ENCODE assay signal across 16 cellular contexts in the genomic region with DNA sequence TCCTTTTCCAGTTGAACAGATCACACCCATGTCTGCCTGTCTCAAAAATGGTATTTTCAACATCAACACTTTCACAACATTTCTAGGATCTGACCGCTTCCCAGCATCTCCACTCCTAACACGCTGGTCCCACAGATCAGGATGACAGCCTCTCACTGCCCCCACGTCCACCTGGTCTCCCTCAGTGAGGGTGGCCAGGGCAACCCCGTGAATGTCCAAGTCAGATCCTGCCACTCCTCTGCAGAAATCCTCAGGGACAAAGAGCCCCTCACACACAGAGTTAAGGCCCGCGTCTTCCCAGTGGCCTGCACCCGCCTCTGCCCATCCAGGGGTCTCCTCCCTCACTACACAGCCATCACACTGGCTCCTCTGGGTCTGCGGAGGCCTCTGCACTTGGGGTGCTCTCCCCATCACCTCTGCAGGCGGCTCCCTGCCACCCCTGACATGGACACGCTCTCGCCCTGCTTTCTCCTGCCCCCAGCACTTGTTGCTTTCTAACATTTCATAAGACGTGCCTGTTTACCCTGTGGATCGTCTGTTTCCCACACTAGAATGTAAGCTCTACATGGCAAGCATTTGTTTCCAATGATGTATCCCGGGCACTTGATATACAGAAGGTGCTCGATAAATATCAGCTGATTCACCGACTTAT. TPM values are rescaled to one million over a fixed set of nuclear protein-coding genes. Genes with fewer than 3 reads are reported as not detected.
A peak's percentile ranks its signal among the peaks of the same experiment; 100 is the strongest.
DNase-seq lines count a peak whose midpoint lies in the region; ATAC-seq, FAIRE-seq and TF ChIP-seq lines count a peak whose summit lies in the region.
"Had no signal": no experiment of that assay in that cellular context is flagged by ENCODE, and none has a peak within 500 bp of the region (broad histone marks: within the 10 kb centered on the region; RNA-seq: fewer than 3 reads in every experiment).

No MANE protein-coding gene starts in this region.

- no peaks in the 10 kb centered on the region for H3K9me3 Mint-ChIP-seq in nephron

- no peak overlapping the region for H2AFZ ChIP-seq in H1 (ENCODE audit: low read length)

- peak overlapping the region; percentile 99 for H2BK5ac ChIP-seq in H1 (ENCODE audit: low read depth, low read length)

- no peaks in the 10 kb centered on the region for H3K27me3 Mint-ChIP-seq in nephron (ENCODE audit: low read depth)

- peak overlapping the region in 3 of 4 experiments; percentile 4 to 43 (median 30); a peak in 3 of 7 replicates for H3K9ac ChIP-seq in H1 (replicated peaks in 1 of 4; ENCODE audit: extremely low read depth in 1 of 4, low read depth in 3 of 4, low read length in 3 of 4)

- no peak for DNase-seq in heart right ventricle
- DNase-seq in Right ventricle myocardium inferior (ENCODE audit: missing footprints): no peak
- DNase-seq in H1 (ENCODE audit: low read depth in 1 of 2, low spot score in 2 of 2): no peak
- no peak for DNase-seq in urothelium cell line (ENCODE audit: low spot score)
- no peak for DNase-seq in SW480 (ENCODE audit: low spot score)
- no peak for DNase-seq in NCI-H82 (lab: John Stamatoyannopoulos, UW)
- DNase-seq: activated CD8-positive, alpha-beta memory T cell treated with anti-CD3 and anti-CD28 coated beads, Interleukin-2, amount 10 ng/mL, durations not matched to agents 7 days and 5 days; body of pancreas; midbrain; NCI-H510A; OCI-M1; SW 1271; WERI-Rb-1 had no signal

- peak overlapping the region; percentile 84 for H3K18ac ChIP-seq in H1 (ENCODE audit: extremely low read depth, low read length)

- peaks cover 17 to 75% of the 10 kb centered on the region in 2 experiments for H3K79me2 ChIP-seq in H1 (ENCODE audit: control insufficient read depth in 1 of 2, insufficient read depth in 2 of 2, low read length in 2 of 2)

- CTCF ChIA-PET in H1 (lab: Charles Lee; ENCODE audit: partially characterized antibody): interaction anchor here (0.8 to 2.0 kb wide), 8 partner anchors 10 to 264 kb away, joined by 3 to 10 read pairs (median 4); no protein-coding TSS in a partner anchor

- no peaks in the 10 kb centered on the region for H3K36me3 ChIP-seq in heart right ventricle
- no peaks in the 10 kb centered on the region for H3K36me3 ChIP-seq in H1 (ENCODE audit: control insufficient read depth in 2 of 4, insufficient read depth in 4 of 4, low read length in 3 of 4)
- H3K36me3 ChIP-seq: WERI-Rb-1 had no signal

- H3K36me3 Mint-ChIP-seq in nephron (ENCODE audit: low read depth): peaks cover 21% of the 10 kb centered on the region
- H3K36me3 Mint-ChIP-seq: activated CD8-positive, alpha-beta memory T cell treated with anti-CD3 and anti-CD28 coated beads, Interleukin-2, amount 10 ng/mL, durations not matched to agents 7 days and 5 days had no signal

- H3K4me1 Mint-ChIP-seq in nephron: peaks cover 60% of the 10 kb centered on the region

- no peak for TF ChIP-seq RAD21 in H1 (IDR thresholded peaks at IDR 0.05 in 1 of 2, conservative IDR thresholded peaks at IDR 0.05 in 1 of 2; ENCODE audit: low read depth in 2 of 2, low read length in 2 of 2)

- H2BK20ac ChIP-seq in H1 (ENCODE audit: low read length): peak overlapping the region; percentile 98

- peak overlapping the region; percentile 36; the same call in 1 of the 2 replicates for H2BK15ac ChIP-seq in H1 (ENCODE audit: low read length)

- peaks cover 6% of the 10 kb centered on the region for H3K79me1 ChIP-seq in H1 (ENCODE audit: low read depth, low read length)

- H3K14ac ChIP-seq in H1 (ENCODE audit: insufficient read length): no peak overlapping the region

- peak overlapping the region; percentile 54 for H4K8ac ChIP-seq in H1 (ENCODE audit: extremely low read depth, insufficient read depth, low read length)

- no peak overlapping the region for H3K23ac ChIP-seq in H1 (ENCODE audit: insufficient read length)

- H3K56ac ChIP-seq in H1 (replicated peaks; ENCODE audit: insufficient read length, low read depth, low read length): peak overlapping the region; percentile 11

- H3K27me3 ChIP-seq in heart right ventricle: no peaks in the 10 kb centered on the region
- no peaks in the 10 kb centered on the region for H3K27me3 ChIP-seq in H1 (replicated peaks in 1 of 4; ENCODE audit: control insufficient read depth in 3 of 4, extremely low read depth in 1 of 4, insufficient read depth in 3 of 4, low read length in 3 of 4)
- H3K27me3 ChIP-seq: body of pancreas had no signal

- peak overlapping the region; percentile 98 for H2BK12ac ChIP-seq in H1 (ENCODE audit: low read depth, low read length)

- FAIRE-seq in H1 (lab: Jason Lieb, UNC) (no peak), urothelium cell line (lab: Jason Lieb, UNC) (peak; percentile 74)
- FAIRE-seq: A204.1 had no signal

- no peaks in the 10 kb centered on the region; the same call in 1 of the 2 replicates for H3K23me2 ChIP-seq in H1 (ENCODE audit: low read depth, low read length)

- H3K9me3 ChIP-seq in heart right ventricle (no peaks in the 10 kb centered on the region), H1 (ENCODE audit: insufficient read depth in 2 of 2, low read depth in 1 of 2, low read length in 1 of 2) (no peaks in the 10 kb centered on the region)
- H3K9me3 ChIP-seq: body of pancreas had no signal

- H3K4me3 ChIP-seq in heart right ventricle: no peak overlapping the region
- peak overlapping the region in 1 of 4 experiments; percentile 39; a peak in 1 of 8 replicates for H3K4me3 ChIP-seq in H1 (ENCODE audit: extremely low read depth in 1 of 4, insufficient read depth in 2 of 4, low read depth in 3 of 4, low read length in 4 of 4)
- H3K4me3 ChIP-seq: body of pancreas had no signal

- TF ChIP-seq CTCF in heart right ventricle (IDR thresholded peaks at IDR 0.05): no peak
- TF ChIP-seq CTCF in H1 (IDR thresholded peaks at IDR 0.05; ENCODE audit: control extremely low read depth in 1 of 3, insufficient read depth in 1 of 3, low read depth in 1 of 3, low read length in 3 of 3): no peak
- no peak for TF ChIP-seq CTCF in nephron (IDR thresholded peaks at IDR 0.05; ENCODE audit: unreplicated experiment in 3 of 3)

- H3K4me3 Mint-ChIP-seq in nephron: no peak overlapping the region
- H3K4me3 Mint-ChIP-seq: activated CD8-positive, alpha-beta memory T cell treated with anti-CD3 and anti-CD28 coated beads, Interleukin-2, amount 10 ng/mL, durations not matched to agents 7 days and 5 days had no signal

- peak overlapping the region; percentile 63 for H4K5ac ChIP-seq in H1 (ENCODE audit: insufficient read length, low read depth, low read length)

- H4K91ac ChIP-seq in H1 (replicated peaks; ENCODE audit: insufficient read length, low read length): peak overlapping the region; percentile 99

- H3K27ac ChIP-seq in heart right ventricle (peak overlapping the region in 6 of 10 donors; percentile 33 to 73 (median 62)), H1 (ENCODE audit: low read depth, low read length) (peak overlapping the region; percentile 80; the same call in 1 of the 2 replicates)
- H3K27ac ChIP-seq: body of pancreas, WERI-Rb-1 had no signal

- ATAC-seq in heart right ventricle (no peak), Right ventricle myocardium inferior (no peak), HG02870 (IDR thresholded peaks at IDR 0.05; ENCODE audit: unreplicated experiment) (no peak)
- ATAC-seq: activated CD8-positive, alpha-beta memory T cell treated with anti-CD3 and anti-CD28 coated beads, Interleukin-2, amount 10 ng/mL, durations not matched to agents 7 days and 5 days; body of pancreas had no signal

- POLR2A ChIA-PET in H1 (lab: Charles Lee; ENCODE audit: partially characterized antibody): interaction anchor here (0.8 to 3.0 kb wide), 13 partner anchors 10 to 122 kb away, joined by 3 to 22 read pairs (median 5); no protein-coding TSS in a partner anchor

- no peak for TF ChIP-seq EP300 in H1 (IDR thresholded peaks at IDR 0.05; ENCODE audit: borderline replicate concordance in 1 of 2, low read depth in 2 of 2, low read length in 2 of 2)

- H2AK5ac ChIP-seq in H1 (ENCODE audit: low read depth, low read length): peak overlapping the region; percentile 94

- H2BK120ac ChIP-seq in H1 (replicated peaks; ENCODE audit: low read depth, low read length): peak overlapping the region; percentile 13

- H3K4me2 ChIP-seq in H1 (ENCODE audit: insufficient read depth in 1 of 2, low read depth in 2 of 2, low read length in 2 of 2): peak overlapping the region; percentile 70 to 77

- peaks cover 19 to 80% (median 68%) of the 10 kb centered on the region in 9 donors for H3K4me1 ChIP-seq in heart right ventricle
- H3K4me1 ChIP-seq in H1 (replicated peaks in 1 of 4; ENCODE audit: control insufficient read depth in 3 of 4, insufficient read depth in 4 of 4, low read length in 3 of 4): peaks cover 46 to 61% (median 53%) of the 10 kb centered on the region in 4 experiments

- peak overlapping the region; percentile 98 for H3K4ac ChIP-seq in H1 (replicated peaks; ENCODE audit: insufficient read length, low read depth, low read length)

- H3K27ac Mint-ChIP-seq in nephron: peak overlapping the region; percentile 27 to 66 (median 45)
- H3K27ac Mint-ChIP-seq: activated CD8-positive, alpha-beta memory T cell treated with anti-CD3 and anti-CD28 coated beads, Interleukin-2, amount 10 ng/mL, durations not matched to agents 7 days and 5 days had no signal

- TF ChIP-seq POLR2A in H1 (IDR thresholded peaks at IDR 0.05; ENCODE audit: control extremely low read depth in 1 of 2, low read depth in 2 of 2, low read length in 2 of 2): no peak

- intact Hi-C loops in heart right ventricle (cut with DNase I): loop anchor here in 2 of 10 donors (5.0 kb wide), 1 partner anchor 62 kb away; no protein-coding TSS in a partner anchor
- intact Hi-C loops in Right ventricle myocardium inferior (cut with DNase I): loop anchor here (2.0 kb wide), 1 partner anchor 19 kb away; no protein-coding TSS in a partner anchor

- 86 to 87% methylated on average over 16 of the region's 16 CpGs for WGBS in heart right ventricle, 2 donors
- 42% methylated on average over 16 of the region's 16 CpGs; no CpG with 5 or more reads in 1 of the 2 experiments for WGBS in H1 (ENCODE audit: extremely low coverage in 1 of 2, insufficient coverage in 1 of 2, insufficient read length in 1 of 2, insufficient replicate concordance in 2 of 2, low coverage in 1 of 2, low lambda C conversion rate in 2 of 2, missing lambda C conversion rate in 1 of 2), 2 experiments

- H4K20me1 ChIP-seq in H1 (replicated peaks in 1 of 2; ENCODE audit: control insufficient read depth in 1 of 2, insufficient read depth in 2 of 2, low read length in 2 of 2): no peaks in the 10 kb centered on the region

TF ChIP-seq in H1, 55 proteins besides CTCF, POLR2A, EP300 and RAD21 (continues in another document):
- TF ChIP-seq CREB1 (IDR thresholded peaks at IDR 0.05): no peak

RNA-seq across cellular contexts. Expression of a gene that starts 20.0 kb away (rescaled TPM):
- 10 to 100 TPM; 25.0 to 46.4 (median 34.5) TPM for total RNA-seq in heart right ventricle
- 10 to 100 TPM in 1 of 2 donors, 1 to 10 TPM in 1; 6.4 to 19.4 TPM for polyA plus RNA-seq in heart right ventricle
- total RNA-seq in Right ventricle myocardium inferior: 40.8 TPM
- 95.6 and 96.5 TPM in 2 replicates for total RNA-seq in H1 (2021; fragmentation: NEBNext Ultra II Directional; extraction: Animal tissue kit (Norgen Biotek cat#: 25700))
- polyA plus RNA-seq in H1 (2011; rRNA removed): 109 and 121 TPM in 2 replicates
- polyA plus RNA-seq in H1 (2011; cell fraction: cytosol; rRNA removed): 92.3 TPM
- 152 TPM for polyA plus RNA-seq in H1 (2011; cell fraction: nucleus; rRNA removed)
- 61.6 to 94.7 TPM (median 83.3 TPM) in 4 replicates for polyA plus RNA-seq in H1 (2012, experiment 1 of 2)
- polyA plus RNA-seq in H1 (2012, experiment 2 of 2): 78.3 TPM
- 62.9 TPM for polyA plus RNA-seq in H1 (2013, experiment 1 of 2)
- polyA plus RNA-seq in H1 (2013, experiment 2 of 2): 65.3 TPM
- polyA minus RNA-seq in H1 (2011; rRNA and poly(A)+ RNA removed): 176 and 215 TPM in 2 replicates
- polyA minus RNA-seq in H1 (2011; cell fraction: cytosol; rRNA and poly(A)+ RNA removed): 71.7 TPM
- 67.7 TPM for polyA minus RNA-seq in H1 (2011; cell fraction: nucleus; rRNA and poly(A)+ RNA removed)
